24 cellular contexts compared by ENCODE assay signal in genomic region chr13:88806438-88806837, GRCh38.
DNase-seq lines count a peak whose midpoint lies in the region; ATAC-seq, FAIRE-seq and TF ChIP-seq lines count a peak whose summit lies in the region.
"Had no signal": no experiment of that assay in that cellular context is flagged by ENCODE, and none has a peak within 500 bp of the region (broad histone marks: within the 10 kb centered on the region; RNA-seq: fewer than 3 reads in every experiment).

No MANE protein-coding gene starts in this region.

- intact Hi-C loops in right lobe of liver (cut with DNase I) = no loop called here
- intact Hi-C loops in HepG2 (cut with micrococcal nuclease; ENCODE audit: unreplicated experiment) = no loop called here

- POLR2A ChIA-PET in HepG2 (lab: Yijun Ruan, JAX) = no interaction called here

- H3K36me3 ChIP-seq in Karpas-422 (ENCODE audit: insufficient read depth, low read length) (no peaks in the 10 kb centered on the region; the same call in 1 of the 2 replicates), right lobe of liver (no peaks in the 10 kb centered on the region), HepG2 (replicated peaks in 1 of 2; ENCODE audit: control insufficient read depth in 1 of 2, insufficient read depth in 2 of 2, low read length in 2 of 2) (no peaks in the 10 kb centered on the region)
- H3K36me3 ChIP-seq: BE2C, BLaER1 had no signal

- BruUV-seq in HepG2 (replicated peaks; lab: Mats Ljungman, UMichigan) = no TSS peak

- H3K27ac ChIP-seq in 22Rv1 = peak overlapping the region; percentile 19; the same call in 1 of the 2 replicates
- H3K27ac ChIP-seq in Karpas-422 (ENCODE audit: low read length) = no peak overlapping the region
- no peak overlapping the region for H3K27ac ChIP-seq in right lobe of liver
- no peak overlapping the region for H3K27ac ChIP-seq in HepG2 (ENCODE audit: extremely low read length, insufficient read depth, low read length)
- H3K27ac ChIP-seq: BLaER1 had no signal

- no peak overlapping the region for H3K4me3 ChIP-seq in Karpas-422 (ENCODE audit: low read length)
- no peak overlapping the region for H3K4me3 ChIP-seq in right lobe of liver
- H3K4me3 ChIP-seq in HepG2 (replicated peaks in 1 of 3; ENCODE audit: insufficient read depth in 1 of 3, low read depth in 2 of 3, low read length in 3 of 3) = no peak overlapping the region
- H3K4me3 ChIP-seq: BLaER1 had no signal

- no peak for TF ChIP-seq RAD21 in HepG2 (CRISPR knock-in tag; IDR thresholded peaks at IDR 0.05)

- no peak for ATAC-seq in right lobe of liver
- ATAC-seq in HepG2 = no peak

- H3K9me3 ChIP-seq in Karpas-422 (ENCODE audit: low read length) = peaks cover 11% of the 10 kb centered on the region
- no peaks in the 10 kb centered on the region for H3K9me3 ChIP-seq in right lobe of liver
- peaks cover 41% of the 10 kb centered on the region for H3K9me3 ChIP-seq in HepG2 (ENCODE audit: low read length)
- H3K9me3 ChIP-seq: BE2C had no signal

- no peaks in the 10 kb centered on the region for H3K79me2 ChIP-seq in Karpas-422 (ENCODE audit: low read length)
- no peaks in the 10 kb centered on the region for H3K79me2 ChIP-seq in HepG2 (ENCODE audit: insufficient read depth, low read length)

- no peaks in the 10 kb centered on the region for H3K27me3 ChIP-seq in Karpas-422 (ENCODE audit: low read length)
- no peaks in the 10 kb centered on the region for H3K27me3 ChIP-seq in right lobe of liver
- no peaks in the 10 kb centered on the region for H3K27me3 ChIP-seq in HepG2 (ENCODE audit: control insufficient read depth in 1 of 2, insufficient read depth in 2 of 2, low read length in 2 of 2)
- H3K27me3 ChIP-seq: BE2C, BLaER1 had no signal

- H3K4me2 ChIP-seq in Karpas-422 (ENCODE audit: low read depth, low read length, poor library complexity, severe bottlenecking) (no peak overlapping the region), HepG2 (ENCODE audit: low read depth, low read length) (no peak overlapping the region)
- H3K4me2 ChIP-seq: BLaER1 had no signal

- no peaks in the 10 kb centered on the region for H3K9me2 ChIP-seq in Karpas-422 (replicated peaks; ENCODE audit: insufficient read depth, low read length)

- TF ChIP-seq CTCF in 22Rv1 (IDR thresholded peaks at IDR 0.05) (no peak), right lobe of liver (IDR thresholded peaks at IDR 0.05) (no peak), HepG2 (CRISPR knock-in tag; IDR thresholded peaks at IDR 0.05) (no peak)

- peak; percentile 36 for FAIRE-seq in H54 (lab: Jason Lieb, UNC)
- FAIRE-seq in HepG2 (lab: Jason Lieb, UNC) = no peak
- FAIRE-seq: A204.1, GM12891, GM19239 had no signal

- no peak overlapping the region for H3K9ac ChIP-seq in Karpas-422 (ENCODE audit: low read length)
- H3K9ac ChIP-seq in HepG2 (ENCODE audit: insufficient read depth, low read depth, low read length) = no peak overlapping the region
- H3K9ac ChIP-seq: BLaER1 had no signal

- DNase-seq in H54 (ENCODE audit: insufficient read length, low spot score) (no peak), Karpas-422 (no peak), right lobe of liver (no peak), HepG2 (ENCODE audit: low spot score) (no peak), 8988T (no peak)
- DNase-seq: ACHN; BE2C; C1 segment of cervical spinal cord; CD4-positive, alpha-beta memory T cell; CD4-positive, CD25-positive, alpha-beta regulatory T cell; CD8-positive, alpha-beta memory T cell; COR-L47; DMS 273 treated with DMSO at 0.1 percent for 48 hours; DMS153; DMS53; DMS79; DND-41; EL; GDM1 had no signal

- TF ChIP-seq POLR2A in H54 (IDR thresholded peaks at IDR 0.05; ENCODE audit: low read depth, low read length) (no peak), right lobe of liver (IDR thresholded peaks at IDR 0.05) (no peak), HepG2 (IDR thresholded peaks at IDR 0.05; ENCODE audit: insufficient read depth in 1 of 2, low read depth in 2 of 2, low read length in 2 of 2) (no peak)

- WGBS in right lobe of liver (ENCODE audit: insufficient coverage, low coverage, low lambda C conversion rate, missing lambda C conversion rate) = 47% methylated on average over 1 of the region's 1 CpG
- 29% methylated on average over 1 of the region's 1 CpG for WGBS in HepG2 (ENCODE audit: low lambda C conversion rate)

- H2AFZ ChIP-seq in Karpas-422 (ENCODE audit: low read length) = peak overlapping the region; percentile 89
- H2AFZ ChIP-seq in HepG2 (ENCODE audit: low read length) = no peak overlapping the region

- CTCF ChIA-PET in HepG2 (lab: Yijun Ruan, JAX; ENCODE audit: low intra/inter-chr PET ratio, low total read pairs) = no interaction called here

- H4K20me1 ChIP-seq in Karpas-422 (ENCODE audit: insufficient read depth, low read depth, low read length) (no peaks in the 10 kb centered on the region), HepG2 (ENCODE audit: insufficient read depth, low read length) (no peaks in the 10 kb centered on the region)
- H4K20me1 ChIP-seq: BLaER1 had no signal

- in situ Hi-C loops in HepG2 (cut with HindIII; ENCODE audit: extremely low pct_ligation_motif_present, low pct_unique_long_range_greater_than_20kb) = no loop called here

- TF ChIP-seq EP300 in HepG2 (IDR thresholded peaks at IDR 0.05; ENCODE audit: low read depth in 2 of 2, low read length in 2 of 2) = no peak
- no peak for TF ChIP-seq EP300 in HepG2 (CRISPR knock-in tag; IDR thresholded peaks at IDR 0.05; ENCODE audit: borderline replicate concordance)

- H3K4me1 ChIP-seq in Karpas-422 (ENCODE audit: low read length) (no peaks in the 10 kb centered on the region), right lobe of liver (no peaks in the 10 kb centered on the region), HepG2 (ENCODE audit: insufficient read depth, low read length) (no peaks in the 10 kb centered on the region)
- H3K4me1 ChIP-seq: BE2C, BLaER1 had no signal

TF ChIP-seq in HepG2, 621 proteins besides CTCF, POLR2A, EP300 and RAD21:
- TF ChIP-seq CCAR2 (optimal IDR thresholded peaks at IDR 0.05; ENCODE audit: low read depth, low read length) = no peak
- no peak for TF ChIP-seq SAP130 (CRISPR knock-in tag; IDR thresholded peaks at IDR 0.05; ENCODE audit: low read depth)
- TF ChIP-seq NRL (CRISPR knock-in tag; IDR thresholded peaks at IDR 0.05; ENCODE audit: borderline replicate concordance) = no peak
- TF ChIP-seq SP1 (IDR thresholded peaks at IDR 0.05) = no peak
- no peak for TF ChIP-seq SP1 (CRISPR knock-in tag; IDR thresholded peaks at IDR 0.05)
- no peak for TF ChIP-seq KLF15 (CRISPR knock-in tag; IDR thresholded peaks at IDR 0.05; ENCODE audit: borderline replicate concordance)
- no peak for TF ChIP-seq FOXJ3 (CRISPR knock-in tag; IDR thresholded peaks at IDR 0.05; ENCODE audit: borderline replicate concordance)
- no peak for TF ChIP-seq RCOR2 (CRISPR knock-in tag; IDR thresholded peaks at IDR 0.05)
- no peak for TF ChIP-seq ZNF672 (CRISPR knock-in tag; IDR thresholded peaks at IDR 0.05)
